15 cellular contexts compared by ENCODE assay signal in genomic region chr11:8905528-8906165, GRCh38. TPM values are rescaled to one million over a fixed set of nuclear protein-coding genes. Genes with fewer than 3 reads are reported as not detected.
DNase-seq lines count a peak whose midpoint lies in the region; ATAC-seq and TF ChIP-seq lines count a peak whose summit lies in the region.
"Had no signal": no experiment of that assay in that cellular context is flagged by ENCODE, and none has a peak within 500 bp of the region (broad histone marks: within the 10 kb centered on the region; RNA-seq: fewer than 3 reads in every experiment).

No MANE protein-coding gene starts in this region.

- WGBS in IMR-90 (ENCODE audit: extremely low coverage in 2 of 2, insufficient read length in 1 of 2), 2 experiments, result 0% methylated on average over 2 of the region's 5 CpGs; no CpG with 5 or more reads in 1 of the 2 experiments
- WGBS in stomach, 5 donors, result 66 to 90% (median 80%) methylated on average over 5 of the region's 5 CpGs

- no peak overlapping the region for H3K18ac ChIP-seq in IMR-90 (ENCODE audit: low read depth, low read length)

- H3K27ac ChIP-seq in IMR-90 (ENCODE audit: insufficient read depth, low read length), result no peak overlapping the region
- no peak overlapping the region for H3K27ac ChIP-seq in stomach
- H3K27ac ChIP-seq: vagina had no signal

- no peak overlapping the region for H4K5ac ChIP-seq in IMR-90 (ENCODE audit: low read depth, low read length)

- no peaks in the 10 kb centered on the region for H3K36me3 ChIP-seq in IMR-90 (ENCODE audit: control insufficient read depth, insufficient read depth, low read length)
- H3K36me3 ChIP-seq in stomach, result no peaks in the 10 kb centered on the region
- H3K36me3 ChIP-seq: BE2C, vagina had no signal

- no peak overlapping the region for H2AFZ ChIP-seq in IMR-90 (replicated peaks; ENCODE audit: low read length, poor library complexity)

- intact Hi-C loops in IMR-90 (cut with micrococcal nuclease), result loop anchor here (5.0 kb wide), 1 partner anchor 33 kb away; no protein-coding TSS in a partner anchor
- intact Hi-C loops in stomach (cut with DNase I; ENCODE audit: low total_unique reads), result no loop called here

- H3K4me3 ChIP-seq in AG10803 (ENCODE audit: low read length) (no peak overlapping the region), IMR-90 (ENCODE audit: insufficient read depth, low read depth, low read length) (no peak overlapping the region), astrocyte of the spinal cord (ENCODE audit: low read depth, low read length) (no peak overlapping the region), stomach (no peak overlapping the region)
- H3K4me3 ChIP-seq: vagina had no signal

- no peaks in the 10 kb centered on the region for H4K20me1 ChIP-seq in IMR-90 (ENCODE audit: insufficient read depth, low read length)

- peak; percentile 50 for ATAC-seq in IMR-90 (ENCODE audit: low read depth)
- no peak for ATAC-seq in HG02973 (IDR thresholded peaks at IDR 0.05; ENCODE audit: unreplicated experiment)
- ATAC-seq: HCT116 had no signal

- no peak for TF ChIP-seq POLR2A in IMR-90 (IDR thresholded peaks at IDR 0.05; ENCODE audit: low read depth, low read length)
- TF ChIP-seq POLR2A in stomach (IDR thresholded peaks at IDR 0.05), result no peak

- in situ Hi-C loops in IMR-90 (cut with MboI; ENCODE audit: low sequenced_read_pairs), result no loop called here
- in situ Hi-C loops in astrocyte of the spinal cord (cut with HindIII; ENCODE audit: low sequenced_read_pairs), result no loop called here

- no peak overlapping the region for H3K9ac ChIP-seq in IMR-90 (ENCODE audit: low read depth, low read length)

- H4K8ac ChIP-seq in IMR-90 (ENCODE audit: low read depth in 2 of 2, low read length in 2 of 2), result no peak overlapping the region

- no peak for TF ChIP-seq RAD21 in IMR-90 (IDR thresholded peaks at IDR 0.05; ENCODE audit: low read length)

- peak overlapping the region; percentile 3; the same call in 1 of the 2 replicates for H2BK120ac ChIP-seq in IMR-90 (ENCODE audit: low read depth, low read length)

- no peak overlapping the region for H4K91ac ChIP-seq in IMR-90 (ENCODE audit: insufficient read depth, low read depth, low read length)

- BruUV-seq in IMR-90 (replicated peaks; lab: Mats Ljungman, UMichigan), result no TSS peak

- H3K27me3 ChIP-seq in IMR-90 (ENCODE audit: control insufficient read depth, insufficient read depth, low read length), result no peaks in the 10 kb centered on the region
- H3K27me3 ChIP-seq in stomach, result no peaks in the 10 kb centered on the region
- H3K27me3 ChIP-seq: BE2C, vagina had no signal

- H3K9me3 ChIP-seq in IMR-90 (ENCODE audit: control insufficient read depth, insufficient read depth, low read length), result 0 out of 2 replicates have a peak, but pooled peaks cover 2% of the 10 kb centered on the region
- no peaks in the 10 kb centered on the region for H3K9me3 ChIP-seq in stomach
- H3K9me3 ChIP-seq: BE2C, vagina had no signal

- no peak overlapping the region for H3K56ac ChIP-seq in IMR-90 (ENCODE audit: extremely low read depth, insufficient read depth, low read length)

- H2BK15ac ChIP-seq in IMR-90 (ENCODE audit: low read depth, low read length), result no peak overlapping the region; the same call in 2 of the 3 replicates

- H3K4me1 ChIP-seq in IMR-90 (ENCODE audit: control insufficient read depth, insufficient read depth, low read length) (peaks cover 2% of the 10 kb centered on the region; the same call in 1 of the 2 replicates), stomach (peaks cover 8 to 12% (median 9%) of the 10 kb centered on the region in 4 donors)
- H3K4me1 ChIP-seq: BE2C had no signal

- H2BK20ac ChIP-seq in IMR-90 (ENCODE audit: low read depth, low read length), result no peak overlapping the region

- CTCF ChIA-PET in IMR-90 (lab: Yijun Ruan, JAX), result no interaction called here

- no peak overlapping the region for H2AK9ac ChIP-seq in IMR-90 (replicated peaks; ENCODE audit: low read depth, low read length, poor library complexity)

- H3K4me2 ChIP-seq in IMR-90 (ENCODE audit: low read depth, low read length), result no peak overlapping the region

- dilution Hi-C loops in IMR-90 (cut with HindIII; ENCODE audit: low sequenced_read_pairs, unreplicated experiment), result no loop called here

- no peak for TF ChIP-seq EP300 in stomach (IDR thresholded peaks at IDR 0.05)

- H3K79me1 ChIP-seq in IMR-90 (ENCODE audit: low read depth in 1 of 2, low read length in 2 of 2), result peaks cover 0 to 5% of the 10 kb centered on the region in 2 experiments; a peak in 3 of 4 replicates

- H2BK5ac ChIP-seq in IMR-90 (ENCODE audit: low read depth, low read length, poor library complexity, severe bottlenecking), result peak overlapping the region; percentile 3

- no peak overlapping the region for H3K14ac ChIP-seq in IMR-90 (replicated peaks; ENCODE audit: low read depth, low read length)

- no peak overlapping the region; the same call in 1 of the 2 replicates for H2AK5ac ChIP-seq in IMR-90 (ENCODE audit: low read depth, low read length)

- no peak overlapping the region for H3K23ac ChIP-seq in IMR-90 (ENCODE audit: low read depth, low read length)

- peak overlapping the region; percentile 8 for H3K4ac ChIP-seq in IMR-90 (ENCODE audit: low read depth, low read length)

- peaks cover 2% of the 10 kb centered on the region; the same call in 1 of the 2 replicates for H3K9me1 ChIP-seq in IMR-90 (ENCODE audit: insufficient read depth, low read length)

- DNase-seq in AG10803 (ENCODE audit: low read depth), result peak; percentile 91
- peak; percentile 83 for DNase-seq in IMR-90
- DNase-seq in astrocyte of the spinal cord (ENCODE audit: low read depth, low spot score), result peak; percentile 81
- DNase-seq in iris pigment epithelial cell (ENCODE audit: low read depth), result peak; percentile 93
- DNase-seq in stomach, result no peak
- no peak for DNase-seq in SW480 (ENCODE audit: low spot score)
- no peak for DNase-seq in HuH-7 (ENCODE audit: low spot score)
- DNase-seq: activated CD8-positive, alpha-beta memory T cell treated with anti-CD3 and anti-CD28 coated beads, Interleukin-2, amount 50 U/mL, for 48 hours; BE2C; mesendoderm; NCI-H2081; occipital lobe had no signal

- no peak for TF ChIP-seq CTCF in AG10803 (conservative IDR thresholded peaks at IDR 0.05; ENCODE audit: low read length)
- no peak for TF ChIP-seq CTCF in IMR-90 (conservative IDR thresholded peaks at IDR 0.05; ENCODE audit: low read depth, low read length)
- no peak for TF ChIP-seq CTCF in astrocyte of the spinal cord (IDR thresholded peaks at IDR 0.05; ENCODE audit: low read depth, low read length)
- no peak for TF ChIP-seq CTCF in stomach (IDR thresholded peaks at IDR 0.05)

- POLR2A ChIA-PET in IMR-90 (lab: Charles Lee; ENCODE audit: unreplicated experiment), result no interaction called here

TF ChIP-seq in IMR-90, 13 proteins besides CTCF, POLR2A, EP300 and RAD21 (continues in another document):
- TF ChIP-seq CHD1 (IDR thresholded peaks at IDR 0.05; ENCODE audit: low read depth, low read length), result no peak
- 0 out of 2 replicates have a peak, but pooled peaks have one; percentile 5 for TF ChIP-seq FOS (IDR thresholded peaks at IDR 0.05; ENCODE audit: low read depth, low read length)
- TF ChIP-seq MAFK (IDR thresholded peaks at IDR 0.05; ENCODE audit: low read depth, low read length), result 0 out of 2 replicates have a peak, but pooled peaks have one; percentile 5
- TF ChIP-seq BHLHE40 (IDR thresholded peaks at IDR 0.05; ENCODE audit: low read depth, low read length), result no peak
- TF ChIP-seq RFX5 (IDR thresholded peaks at IDR 0.05; ENCODE audit: low read depth, low read length), result no peak
- no peak for TF ChIP-seq MAZ (IDR thresholded peaks at IDR 0.05; ENCODE audit: borderline replicate concordance, low read depth, low read length)
- no peak for TF ChIP-seq SMC3 (IDR thresholded peaks at IDR 0.05; ENCODE audit: low read depth, low read length)
- no peak for TF ChIP-seq CEBPB (IDR thresholded peaks at IDR 0.05; ENCODE audit: low read depth, low read length)
- no peak for TF ChIP-seq ELK1 (IDR thresholded peaks at IDR 0.05; ENCODE audit: borderline replicate concordance, low read depth, low read length)
- TF ChIP-seq RCOR1 (IDR thresholded peaks at IDR 0.05; ENCODE audit: insufficient replicate concordance, low read length), result no peak

RNA-seq across cellular contexts. Expression of gene AKIP1, which starts 5.3 kb away (rescaled TPM):
- total RNA-seq in IMR-90 (2012; rRNA removed) (27.8 and 33.9 TPM in 2 replicates), stomach (10 to 100 TPM in 3 of 5 donors, under 1 TPM in 1, not detected in 1; 0.89 to 21.1 (median 17.9) TPM)
- polyA plus RNA-seq in IMR-90 (2012; rRNA removed) (30.6 and 36.0 TPM in 2 replicates), stomach (10 to 100 TPM; 16.8 to 26.8 (median 23.4) TPM)
- polyA plus RNA-seq in IMR-90 (2012; cell fraction: cytosol; rRNA removed), result 41.0 and 45.6 TPM in 2 replicates
- 18.1 and 30.7 TPM in 2 replicates for polyA plus RNA-seq in IMR-90 (2012; cell fraction: nucleus; rRNA removed; ENCODE audit: low replicate concordance)

RNA-seq across cellular contexts. Expression of gene C11orf16, which starts 27.1 kb away (rescaled TPM):
- total RNA-seq in IMR-90 (2012; rRNA removed) (not detected in 2 replicates), stomach (not detected)
- polyA plus RNA-seq in IMR-90 (2012; rRNA removed) (not detected in 2 replicates), stomach (not detected)
- not detected in 2 replicates for polyA plus RNA-seq in IMR-90 (2012; cell fraction: cytosol; rRNA removed)
- polyA plus RNA-seq in IMR-90 (2012; cell fraction: nucleus; rRNA removed; ENCODE audit: low replicate concordance), result not detected in 2 replicates
- total RNA-seq: occipital lobe, vagina had no signal

RNA-seq across cellular contexts. Expression of gene ASCL3, which starts 37.2 kb away (rescaled TPM):
- total RNA-seq in IMR-90 (2012; rRNA removed) (not detected in 2 replicates), stomach (1 to 10 TPM in 1 of 5 donors, not detected in 4; 1.8 TPM)
- polyA plus RNA-seq in IMR-90 (2012; rRNA removed) (not detected in 2 replicates), stomach (not detected)
- polyA plus RNA-seq in IMR-90 (2012; cell fraction: cytosol; rRNA removed), result not detected in 2 replicates
- not detected in 2 replicates for polyA plus RNA-seq in IMR-90 (2012; cell fraction: nucleus; rRNA removed; ENCODE audit: low replicate concordance)
- total RNA-seq: occipital lobe, vagina had no signal

RNA-seq across cellular contexts. Expression of gene TMEM9B, which starts 58.6 kb away (rescaled TPM):
- total RNA-seq in IMR-90 (2012; rRNA removed) (25.6 and 40.0 TPM in 2 replicates), stomach (10 to 100 TPM in 3 of 5 donors, 1 to 10 TPM in 1, under 1 TPM in 1; 0.58 to 74.4 (median 30.7) TPM)
- polyA plus RNA-seq in IMR-90 (2012; rRNA removed) (20.3 and 24.6 TPM in 2 replicates), stomach (10 to 100 TPM; 24.3 to 33.9 (median 31.0) TPM)
- polyA plus RNA-seq in IMR-90 (2012; cell fraction: cytosol; rRNA removed), result 9.2 and 10.0 TPM in 2 replicates
- 2.2 and 8.8 TPM in 2 replicates for polyA plus RNA-seq in IMR-90 (2012; cell fraction: nucleus; rRNA removed; ENCODE audit: low replicate concordance)

Comparison
In these comparisons a context has a peak if more than half of its experiments do, and no peak if none do; other contexts are left out.
1. DNase-seq: peak in AG10803 (single experiment), IMR-90 (single experiment), astrocyte of the spinal cord (single experiment) and iris pigment epithelial cell (single experiment); none in stomach (single experiment), SW480 (single experiment) and HuH-7 (single experiment).